In the genomic region with DNA sequence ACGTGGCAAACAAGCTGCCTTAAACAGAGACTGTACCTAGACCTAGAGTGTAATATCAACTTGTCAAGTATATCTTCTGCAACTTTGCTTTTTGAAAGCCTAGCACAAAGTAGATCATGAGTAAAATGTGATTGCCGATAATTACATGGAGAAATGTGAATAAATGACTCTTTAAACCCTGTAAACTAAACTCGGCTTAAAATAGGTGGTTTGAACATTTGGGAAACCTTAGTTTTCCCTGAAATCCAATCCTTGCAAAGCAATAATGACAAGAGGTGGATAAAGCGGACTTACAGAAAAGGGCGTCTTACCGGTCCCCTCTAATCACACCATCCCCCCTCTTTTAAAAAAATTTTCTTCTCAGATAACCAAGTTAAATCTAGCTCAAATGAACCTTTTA, we compare ENCODE assay signal across 8 cellular contexts. TPM values are rescaled to one million over a fixed set of nuclear protein-coding genes. Genes with fewer than 3 reads are reported as not detected.
A peak's percentile ranks its signal among the peaks of the same experiment; 100 is the strongest.
DNase-seq lines count a peak whose midpoint lies in the region; ATAC-seq and TF ChIP-seq lines count a peak whose summit lies in the region.

No MANE protein-coding gene starts in this region.

- H3K27me3 ChIP-seq in GM06990 (replicated peaks; ENCODE audit: control insufficient read depth, insufficient read depth, low read length) (no peaks in the 10 kb centered on the region), esophagus (ENCODE audit: control insufficient read depth in 1 of 2, insufficient read depth in 2 of 2, low read length in 2 of 2) (no peaks in the 10 kb centered on the region), psoas muscle (ENCODE audit: insufficient read depth in 3 of 3, low read length in 2 of 3) (no peaks in the 10 kb centered on the region)

- TF ChIP-seq CTCF in GM06990 (IDR thresholded peaks at IDR 0.05; ENCODE audit: insufficient read depth, low read length, poor library complexity, severe bottlenecking) (no peak), RWPE1 (conservative IDR thresholded peaks at IDR 0.05; ENCODE audit: low read depth) (no peak), psoas muscle (IDR thresholded peaks at IDR 0.05) (no peak)

- CTCF ChIA-PET in RWPE1 (lab: Yijun Ruan, JAX), result no interaction called here

- ATAC-seq in psoas muscle (no peak), GM18858 (IDR thresholded peaks at IDR 0.05; ENCODE audit: unreplicated experiment) (no peak)

- POLR2A ChIA-PET in RWPE1 (lab: Yijun Ruan, JAX; ENCODE audit: low non-redundant PET), result interaction anchor here (0.6 kb wide), 1 partner anchor 77 kb away, joined by 3 read pairs; no protein-coding TSS in a partner anchor

- peak overlapping the region; percentile 91 for H3K27ac ChIP-seq in RWPE1
- H3K27ac ChIP-seq in esophagus (ENCODE audit: low read depth in 2 of 2, low read length in 1 of 2), result peak overlapping the region; percentile 95 to 97
- peak overlapping the region; percentile 90 for H3K27ac ChIP-seq in psoas muscle

- H3K4me1 ChIP-seq in esophagus (ENCODE audit: control insufficient read depth in 2 of 2, insufficient read depth in 2 of 2, low read length in 1 of 2), result no peaks in the 10 kb centered on the region
- H3K4me1 ChIP-seq in psoas muscle, result peaks cover 13% of the 10 kb centered on the region

- DNase-seq in GM06990 (ENCODE audit: extremely low read depth, insufficient read length) (no peak), RWPE1 (ENCODE audit: low spot score) (no peak), psoas muscle (no peak), head of caudate nucleus (no peak), globus pallidus (ENCODE audit: low spot score) (no peak)
- no peak for DNase-seq in activated effector memory CD4-positive, alpha-beta T cell treated with anti-CD3 and anti-CD28 coated beads, Interleukin-2, amount 50 U/mL, for 16 hours

- WGBS in esophagus, 2 donors, result 36 to 42% methylated on average over 6 of the region's 6 CpGs
- 32 to 38% (median 35%) methylated on average over 6 of the region's 6 CpGs for WGBS in psoas muscle, 3 donors

- H3K36me3 ChIP-seq in GM06990 (ENCODE audit: control insufficient read depth, insufficient read depth, low read length) (no peaks in the 10 kb centered on the region), esophagus (ENCODE audit: control insufficient read depth in 2 of 2, insufficient read depth in 2 of 2, low read length in 1 of 2) (no peaks in the 10 kb centered on the region), psoas muscle (ENCODE audit: insufficient read depth in 1 of 2, low read depth in 1 of 2) (no peaks in the 10 kb centered on the region)

- no peaks in the 10 kb centered on the region for H3K9me3 ChIP-seq in esophagus (ENCODE audit: control insufficient read depth in 2 of 2, insufficient read depth in 1 of 2, low read depth in 1 of 2, low read length in 1 of 2)
- peaks cover 15% of the 10 kb centered on the region for H3K9me3 ChIP-seq in psoas muscle

- intact Hi-C loops in psoas muscle (cut with DNase I), result no loop called here
- intact Hi-C loops in head of caudate nucleus (cut with DNase I), result no loop called here

- H3K4me3 ChIP-seq in GM06990 (replicated peaks; ENCODE audit: low read depth, low read length) (peak overlapping the region; percentile 84), esophagus (ENCODE audit: low read depth in 1 of 2, low read length in 2 of 2) (peak overlapping the region; percentile 89 to 96), psoas muscle (peak overlapping the region; percentile 67)

RNA-seq across cellular contexts. Expression of a gene that starts 0.5 kb away (rescaled TPM):
- polyA plus RNA-seq in esophagus (10 to 100 TPM; 32.2 to 45.6 TPM), psoas muscle (100 to 1,000 TPM; 111 to 372 (median 249) TPM)
- 100 to 1,000 TPM in 1 of 4 donors, 10 to 100 TPM in 3; 51.2 to 109 (median 90.4) TPM for total RNA-seq in psoas muscle
